ENCODE assay signal across 1 cellular context in the genomic region with DNA sequence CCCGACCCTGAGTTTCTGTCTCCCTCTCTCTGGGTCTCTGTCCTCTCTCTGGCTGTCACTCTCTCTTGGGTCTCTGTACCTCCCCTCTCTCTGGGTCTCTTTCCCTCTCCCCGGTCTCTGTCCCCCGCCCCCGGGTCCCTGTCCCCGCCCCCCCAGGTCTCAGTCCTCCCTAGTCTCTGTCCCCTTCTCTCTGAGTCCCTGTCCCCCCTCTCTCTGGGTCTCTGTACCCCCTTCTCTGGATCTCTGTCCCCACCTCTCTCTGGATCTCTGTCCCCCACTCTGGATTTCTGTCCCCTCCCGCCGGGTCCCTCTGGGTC.
TF ChIP-seq lines count a peak whose summit lies in the region.

No MANE protein-coding gene starts in this region.

TF ChIP-seq in HCT116, 20 proteins besides CTCF, POLR2A, EP300 and RAD21 (continued from another document):
- TF ChIP-seq, protein P1, sequence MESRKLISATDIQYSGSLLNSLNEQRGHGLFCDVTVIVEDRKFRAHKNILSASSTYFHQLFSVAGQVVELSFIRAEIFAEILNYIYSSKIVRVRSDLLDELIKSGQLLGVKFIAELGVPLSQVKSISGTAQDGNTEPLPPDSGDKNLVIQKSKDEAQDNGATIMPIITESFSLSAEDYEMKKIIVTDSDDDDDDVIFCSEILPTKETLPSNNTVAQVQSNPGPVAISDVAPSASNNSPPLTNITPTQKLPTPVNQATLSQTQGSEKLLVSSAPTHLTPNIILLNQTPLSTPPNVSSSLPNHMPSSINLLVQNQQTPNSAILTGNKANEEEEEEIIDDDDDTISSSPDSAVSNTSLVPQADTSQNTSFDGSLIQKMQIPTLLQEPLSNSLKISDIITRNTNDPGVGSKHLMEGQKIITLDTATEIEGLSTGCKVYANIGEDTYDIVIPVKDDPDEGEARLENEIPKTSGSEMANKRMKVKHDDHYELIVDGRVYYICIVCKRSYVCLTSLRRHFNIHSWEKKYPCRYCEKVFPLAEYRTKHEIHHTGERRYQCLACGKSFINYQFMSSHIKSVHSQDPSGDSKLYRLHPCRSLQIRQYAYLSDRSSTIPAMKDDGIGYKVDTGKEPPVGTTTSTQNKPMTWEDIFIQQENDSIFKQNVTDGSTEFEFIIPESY (IDR thresholded peaks at IDR 0.05; ENCODE audit: extremely low read depth, insufficient replicate concordance, low read length) = no peak
- TF ChIP-seq CEBPB (IDR thresholded peaks at IDR 0.05; ENCODE audit: low read depth) = no peak
- no peak for TF ChIP-seq YY1 (IDR thresholded peaks at IDR 0.05; ENCODE audit: extremely low read depth, insufficient replicate concordance, low read depth, low read length)
- TF ChIP-seq, protein P2, sequence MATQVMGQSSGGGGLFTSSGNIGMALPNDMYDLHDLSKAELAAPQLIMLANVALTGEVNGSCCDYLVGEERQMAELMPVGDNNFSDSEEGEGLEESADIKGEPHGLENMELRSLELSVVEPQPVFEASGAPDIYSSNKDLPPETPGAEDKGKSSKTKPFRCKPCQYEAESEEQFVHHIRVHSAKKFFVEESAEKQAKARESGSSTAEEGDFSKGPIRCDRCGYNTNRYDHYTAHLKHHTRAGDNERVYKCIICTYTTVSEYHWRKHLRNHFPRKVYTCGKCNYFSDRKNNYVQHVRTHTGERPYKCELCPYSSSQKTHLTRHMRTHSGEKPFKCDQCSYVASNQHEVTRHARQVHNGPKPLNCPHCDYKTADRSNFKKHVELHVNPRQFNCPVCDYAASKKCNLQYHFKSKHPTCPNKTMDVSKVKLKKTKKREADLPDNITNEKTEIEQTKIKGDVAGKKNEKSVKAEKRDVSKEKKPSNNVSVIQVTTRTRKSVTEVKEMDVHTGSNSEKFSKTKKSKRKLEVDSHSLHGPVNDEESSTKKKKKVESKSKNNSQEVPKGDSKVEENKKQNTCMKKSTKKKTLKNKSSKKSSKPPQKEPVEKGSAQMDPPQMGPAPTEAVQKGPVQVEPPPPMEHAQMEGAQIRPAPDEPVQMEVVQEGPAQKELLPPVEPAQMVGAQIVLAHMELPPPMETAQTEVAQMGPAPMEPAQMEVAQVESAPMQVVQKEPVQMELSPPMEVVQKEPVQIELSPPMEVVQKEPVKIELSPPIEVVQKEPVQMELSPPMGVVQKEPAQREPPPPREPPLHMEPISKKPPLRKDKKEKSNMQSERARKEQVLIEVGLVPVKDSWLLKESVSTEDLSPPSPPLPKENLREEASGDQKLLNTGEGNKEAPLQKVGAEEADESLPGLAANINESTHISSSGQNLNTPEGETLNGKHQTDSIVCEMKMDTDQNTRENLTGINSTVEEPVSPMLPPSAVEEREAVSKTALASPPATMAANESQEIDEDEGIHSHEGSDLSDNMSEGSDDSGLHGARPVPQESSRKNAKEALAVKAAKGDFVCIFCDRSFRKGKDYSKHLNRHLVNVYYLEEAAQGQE (IDR thresholded peaks at IDR 0.05; ENCODE audit: low read depth) = no peak
- no peak for TF ChIP-seq FOSL1 (IDR thresholded peaks at IDR 0.05; ENCODE audit: low read depth)
